8 cellular contexts compared by ENCODE assay signal in genomic region chr9:99140685-99141314, GRCh38. TPM values are rescaled to one million over a fixed set of nuclear protein-coding genes. Genes with fewer than 3 reads are reported as not detected.
DNase-seq lines count a peak whose midpoint lies in the region; ATAC-seq and TF ChIP-seq lines count a peak whose summit lies in the region.

No MANE protein-coding gene starts in this region.

- H3K9me2 ChIP-seq in OCI-LY7 (ENCODE audit: insufficient read depth, low read length): no peaks in the 10 kb centered on the region

- H3K27me3 Mint-ChIP-seq in osteocyte (ENCODE audit: unreplicated experiment): no peaks in the 10 kb centered on the region

- CTCF ChIA-PET in OCI-LY7 (lab: Charles Lee; ENCODE audit: unreplicated experiment): interaction anchor here (0.6 to 1.5 kb wide), 5 partner anchors 43 to 152 kb away, joined by 3 to 4 read pairs (median 3); no protein-coding TSS in a partner anchor

- ATAC-seq in HG02588 (IDR thresholded peaks at IDR 0.05; ENCODE audit: unreplicated experiment): peak; percentile 73

- H2AFZ ChIP-seq in OCI-LY7 (ENCODE audit: low read length): no peak overlapping the region

- H3K4me1 Mint-ChIP-seq in osteocyte (ENCODE audit: unreplicated experiment): peaks cover 9% of the 10 kb centered on the region

- no peaks in the 10 kb centered on the region for H4K20me1 ChIP-seq in OCI-LY7 (ENCODE audit: insufficient read depth, low read length)

- H3K36me3 Mint-ChIP-seq in osteocyte (ENCODE audit: unreplicated experiment): peaks cover 62% of the 10 kb centered on the region

- no peak overlapping the region for H3K4me2 ChIP-seq in OCI-LY7 (ENCODE audit: low read length)

- POLR2A ChIA-PET in OCI-LY7 (lab: Charles Lee): interaction anchor here (0.5 to 1.0 kb wide), 4 partner anchors 13 to 263 kb away, joined by 3 read pairs; no protein-coding TSS in a partner anchor

- peak; percentile 17 for DNase-seq in NCI-H1436 (lab: John Stamatoyannopoulos, UW)
- no peak for DNase-seq in NCI-H1436 treated with DMSO at 0.1 percent for 48 hours (lab: John Stamatoyannopoulos, UW)
- peak; percentile 69 for DNase-seq in OCI-LY7 (ENCODE audit: low spot score)
- DNase-seq in activated naive CD4-positive, alpha-beta T cell treated with Interleukin-2 at 50 U/mL for 16 hours: peak; percentile 42
- peak; percentile 41 for DNase-seq in globus pallidus (ENCODE audit: low spot score)
- DNase-seq in osteocyte (ENCODE audit: extremely low spot score, unreplicated experiment): no peak
- no peak for DNase-seq in NCI-H128 (lab: John Stamatoyannopoulos, UW; ENCODE audit: unreplicated experiment)

- H3K9me3 ChIP-seq in OCI-LY7 (ENCODE audit: low read length): no peaks in the 10 kb centered on the region

- no peak overlapping the region for H3K27ac ChIP-seq in OCI-LY7 (ENCODE audit: low read depth, low read length, poor library complexity, severe bottlenecking)

- H3K4me3 ChIP-seq in OCI-LY7 (ENCODE audit: low read depth, low read length, poor library complexity, severe bottlenecking): no peak overlapping the region

- H3K4me3 Mint-ChIP-seq in osteocyte (ENCODE audit: unreplicated experiment): no peak overlapping the region

- peaks cover 83% of the 10 kb centered on the region for H3K36me3 ChIP-seq in OCI-LY7 (ENCODE audit: insufficient read depth, low read length)

- TF ChIP-seq CTCF in OCI-LY7 (conservative IDR thresholded peaks at IDR 0.05; ENCODE audit: low read length) (peak; percentile 96), osteocyte (IDR thresholded peaks at IDR 0.05) (peak; percentile 90)

- intact Hi-C loops in OCI-LY7 (cut with micrococcal nuclease; ENCODE audit: unreplicated experiment): loop anchor here (2.0 kb wide), 1 partner anchor 166 kb away; no protein-coding TSS in a partner anchor

- peaks cover 17% of the 10 kb centered on the region for H3K4me1 ChIP-seq in OCI-LY7 (ENCODE audit: insufficient read depth, low read length, poor library complexity, severe bottlenecking)

- no peaks in the 10 kb centered on the region for H3K9me3 Mint-ChIP-seq in osteocyte (ENCODE audit: unreplicated experiment)

- no peaks in the 10 kb centered on the region for H3K79me2 ChIP-seq in OCI-LY7 (ENCODE audit: insufficient read depth, low read depth, low read length)

- no peak overlapping the region for H3K27ac Mint-ChIP-seq in osteocyte (ENCODE audit: unreplicated experiment)

- BruUV-seq in OCI-LY7 (replicated peaks; lab: Mats Ljungman, UMichigan): no TSS peak

RNA-seq across cellular contexts. Expression of gene TGFBR1, which starts 35.9 kb away (rescaled TPM):
- total RNA-seq in OCI-LY7 (2014; rRNA removed; shearing (Covaris generic)): 13.6 and 14.3 TPM in 2 replicates
- total RNA-seq in OCI-LY7 (2022) (36.7 and 43.6 TPM in 2 replicates), osteocyte (53.3 and 56.7 TPM in 2 replicates)

Comparison
In these comparisons a context has a peak if more than half of its experiments do, and no peak if none do; other contexts are left out.
1. DNase-seq: peak in NCI-H1436 (single experiment), OCI-LY7 (single experiment), activated naive CD4-positive, alpha-beta T cell treated with Interleukin-2 at 50 U/mL for 16 hours (single experiment) and globus pallidus (single experiment); none in NCI-H1436 treated with DMSO at 0.1 percent for 48 hours (single experiment), osteocyte (single experiment) and NCI-H128 (single experiment).